ENCODE assay signal across 19 cellular contexts in genomic region chrX:2781698-2782097, GRCh38. TPM values are rescaled to one million over a fixed set of nuclear protein-coding genes. Genes with fewer than 3 reads are reported as not detected.
A peak's percentile ranks its signal among the peaks of the same experiment; 100 is the strongest.
DNase-seq lines count a peak whose midpoint lies in the region; ATAC-seq and TF ChIP-seq lines count a peak whose summit lies in the region.
"Had no signal": no experiment of that assay in that cellular context is flagged by ENCODE, and none has a peak within 500 bp of the region (broad histone marks: within the 10 kb centered on the region; RNA-seq: fewer than 3 reads in every experiment).

No MANE protein-coding gene starts in this region.

- ATAC-seq in activated naive CD8-positive, alpha-beta T cell treated with anti-CD3 and anti-CD28 coated beads, Interleukin-2, amount 10 ng/mL, durations not matched to agents 7 days and 5 days (ENCODE audit: low read depth): no peak
- ATAC-seq in activated naive CD8-positive, alpha-beta T cell treated with anti-CD3 and anti-CD28 coated beads, Interleukin-2, amount 50 U/mL, for 24 hours: no peak
- ATAC-seq in stimulated activated naive CD8-positive, alpha-beta T cell treated with anti-CD3 and anti-CD28 coated beads, Interleukin-15, Interleukin-2, amounts not matched to agents 100 U/mL and 50 U/mL, for 24 hours: no peak

- no peaks in the 10 kb centered on the region for H3K27me3 ChIP-seq in HUES6 (ENCODE audit: control insufficient read depth, insufficient read depth, low read length)
- H3K27me3 ChIP-seq: transverse colon had no signal

- no peaks in the 10 kb centered on the region for H3K9me3 Mint-ChIP-seq in activated naive CD8-positive, alpha-beta T cell treated with anti-CD3 and anti-CD28 coated beads, Interleukin-2, amount 10 ng/mL, durations not matched to agents 7 days and 5 days
- no peaks in the 10 kb centered on the region for H3K9me3 Mint-ChIP-seq in activated naive CD8-positive, alpha-beta T cell treated with anti-CD3 and anti-CD28 coated beads, Interleukin-2, amount 50 U/mL, for 24 hours
- H3K9me3 Mint-ChIP-seq in type B pancreatic cell: no peaks in the 10 kb centered on the region

- peaks cover 12% of the 10 kb centered on the region for H3K27me3 Mint-ChIP-seq in activated naive CD8-positive, alpha-beta T cell treated with anti-CD3 and anti-CD28 coated beads, Interleukin-2, amount 10 ng/mL, durations not matched to agents 7 days and 5 days
- peaks cover 2% of the 10 kb centered on the region for H3K27me3 Mint-ChIP-seq in activated naive CD8-positive, alpha-beta T cell treated with anti-CD3 and anti-CD28 coated beads, Interleukin-2, amount 50 U/mL, for 24 hours
- H3K27me3 Mint-ChIP-seq in type B pancreatic cell: no peaks in the 10 kb centered on the region

- TF ChIP-seq CTCF in fibroblast of the aortic adventitia (IDR thresholded peaks at IDR 0.05; ENCODE audit: insufficient read depth, low read length) (no peak), type B pancreatic cell (conservative IDR thresholded peaks at IDR 0.05) (no peak)

- POLR2A ChIA-PET in activated naive CD8-positive, alpha-beta T cell treated with anti-CD3 and anti-CD28 coated beads, Interleukin-2, amount 10 ng/mL, durations not matched to agents 7 days and 5 days (lab: Charles Lee): no interaction called here

- H3K9me3 ChIP-seq in HUES6 (ENCODE audit: control insufficient read depth, insufficient read depth, low read depth, low read length): no peaks in the 10 kb centered on the region
- H3K9me3 ChIP-seq: transverse colon had no signal

- H3K4me3 ChIP-seq in HUES6 (ENCODE audit: low read depth, low read length) (no peak overlapping the region), fibroblast of the aortic adventitia (ENCODE audit: low read depth, low read length) (no peak overlapping the region)
- H3K4me3 ChIP-seq: coronary artery, transverse colon had no signal

- peak overlapping the region; percentile 28 for H3K4me3 Mint-ChIP-seq in activated naive CD8-positive, alpha-beta T cell treated with anti-CD3 and anti-CD28 coated beads, Interleukin-2, amount 10 ng/mL, durations not matched to agents 7 days and 5 days
- H3K4me3 Mint-ChIP-seq in activated naive CD8-positive, alpha-beta T cell treated with anti-CD3 and anti-CD28 coated beads, Interleukin-2, amount 50 U/mL, for 24 hours: no peak overlapping the region
- peak overlapping the region; percentile 10 for H3K4me3 Mint-ChIP-seq in type B pancreatic cell

- no peak for DNase-seq in activated naive CD8-positive, alpha-beta T cell treated with anti-CD3 and anti-CD28 coated beads, Interleukin-2, amount 10 ng/mL, durations not matched to agents 7 days and 5 days
- DNase-seq in activated naive CD8-positive, alpha-beta T cell treated with anti-CD3 and anti-CD28 coated beads, Interleukin-2, amount 50 U/mL, for 24 hours: no peak
- DNase-seq in fibroblast of the aortic adventitia (ENCODE audit: low read depth): peak; percentile 22
- DNase-seq in type B pancreatic cell (ENCODE audit: extremely low spot score, unreplicated experiment): no peak
- DNase-seq in activated CD8-positive, alpha-beta memory T cell treated with anti-CD3 and anti-CD28 coated beads, Interleukin-2, amount 50 U/mL, for 4 hours: no peak
- no peak for DNase-seq in stimulated activated CD4-positive, alpha-beta T cell treated with anti-CD3 and anti-CD28 coated beads, Interleukin-4, amount 100 ng/mL, for 24 hours
- no peak for DNase-seq in stimulated activated naive CD8-positive, alpha-beta T cell treated with anti-CD3 and anti-CD28 coated beads, Interleukin-15, Interleukin-2, amounts not matched to agents 100 U/mL and 50 U/mL, for 24 hours
- DNase-seq: activated naive CD4-positive, alpha-beta T cell treated with Interleukin-2 at 50 U/mL for 16 hours; NCI-H2107; NCI-H748 treated with DMSO at 0.1 percent for 48 hours; nucleus accumbens; transverse colon had no signal

- H3K9ac ChIP-seq in HUES6 (ENCODE audit: low read length): peak overlapping the region; percentile 43

- H3K36me3 ChIP-seq in HUES6 (ENCODE audit: control insufficient read depth, insufficient read depth, low read length): no peaks in the 10 kb centered on the region
- H3K36me3 ChIP-seq: transverse colon had no signal

- peaks cover 48% of the 10 kb centered on the region for H3K4me1 ChIP-seq in HUES6 (ENCODE audit: control insufficient read depth, insufficient read depth, low read length)

- peaks cover 6% of the 10 kb centered on the region for H3K4me1 Mint-ChIP-seq in activated naive CD8-positive, alpha-beta T cell treated with anti-CD3 and anti-CD28 coated beads, Interleukin-2, amount 10 ng/mL, durations not matched to agents 7 days and 5 days
- H3K4me1 Mint-ChIP-seq in activated naive CD8-positive, alpha-beta T cell treated with anti-CD3 and anti-CD28 coated beads, Interleukin-2, amount 50 U/mL, for 24 hours: peaks cover 7% of the 10 kb centered on the region
- H3K4me1 Mint-ChIP-seq in type B pancreatic cell (ENCODE audit: unreplicated experiment): peaks cover 21% of the 10 kb centered on the region

- H3K27ac ChIP-seq in HUES6 (ENCODE audit: low read depth, low read length): peak overlapping the region; percentile 68
- H3K27ac ChIP-seq: C4-2B, coronary artery had no signal

- H3K36me3 Mint-ChIP-seq in activated naive CD8-positive, alpha-beta T cell treated with anti-CD3 and anti-CD28 coated beads, Interleukin-2, amount 10 ng/mL, durations not matched to agents 7 days and 5 days: no peaks in the 10 kb centered on the region
- no peaks in the 10 kb centered on the region for H3K36me3 Mint-ChIP-seq in activated naive CD8-positive, alpha-beta T cell treated with anti-CD3 and anti-CD28 coated beads, Interleukin-2, amount 50 U/mL, for 24 hours (ENCODE audit: low read depth)
- H3K36me3 Mint-ChIP-seq in type B pancreatic cell: no peaks in the 10 kb centered on the region

- no peak overlapping the region for H3K27ac Mint-ChIP-seq in activated naive CD8-positive, alpha-beta T cell treated with anti-CD3 and anti-CD28 coated beads, Interleukin-2, amount 10 ng/mL, durations not matched to agents 7 days and 5 days
- H3K27ac Mint-ChIP-seq in activated naive CD8-positive, alpha-beta T cell treated with anti-CD3 and anti-CD28 coated beads, Interleukin-2, amount 50 U/mL, for 24 hours: no peak overlapping the region
- peak overlapping the region; percentile 48 for H3K27ac Mint-ChIP-seq in type B pancreatic cell

RNA-seq across cellular contexts. Expression of gene XG, which starts 29.9 kb away (rescaled TPM):
- total RNA-seq in activated naive CD8-positive, alpha-beta T cell treated with anti-CD3 and anti-CD28 coated beads, Interleukin-2, amount 10 ng/mL, durations not matched to agents 7 days and 5 days: under 1 TPM in 1 of 2 experiments, not detected in 1; 0.43 TPM
- total RNA-seq in fibroblast of the aortic adventitia (ENCODE audit: low replicate concordance) (13.8 and 50.4 TPM in 2 replicates), type B pancreatic cell (ENCODE audit: low replicate concordance) (0.55 and 0.63 TPM in 2 replicates)
- total RNA-seq: A172, Daoy, epithelial cell of proximal tubule, glomerular endothelial cell had no signal

RNA-seq across cellular contexts. Expression of gene GYG2, which starts 47.0 kb away (rescaled TPM):
- total RNA-seq in activated naive CD8-positive, alpha-beta T cell treated with anti-CD3 and anti-CD28 coated beads, Interleukin-2, amount 10 ng/mL, durations not matched to agents 7 days and 5 days: not detected
- total RNA-seq in fibroblast of the aortic adventitia (ENCODE audit: low replicate concordance): 1.1 and 4.3 TPM in 2 replicates
- total RNA-seq in type B pancreatic cell (ENCODE audit: low replicate concordance): 19.7 and 49.2 TPM in 2 replicates
- total RNA-seq: Daoy had no signal
